19 cellular contexts compared by ENCODE assay signal in genomic region chr3:13705051-13705450, GRCh38.
"Had no signal": no experiment of that assay in that cellular context is flagged by ENCODE, and none has a peak within 500 bp of the region (broad histone marks: within the 10 kb centered on the region; RNA-seq: fewer than 3 reads in every experiment).

No MANE protein-coding gene starts in this region.

- H3K27me3 ChIP-seq: colonic mucosa, upper lobe of left lung had no signal

- H3K4me3 ChIP-seq: colonic mucosa, heart left ventricle, skin epidermis, upper lobe of left lung had no signal

- H3K4me1 Mint-ChIP-seq: activated CD4-positive, alpha-beta T cell treated with anti-CD3 and anti-CD28 coated beads for 36 hours; brain; T-cell had no signal

- H3K4me1 ChIP-seq: colonic mucosa, heart left ventricle, upper lobe of left lung had no signal

- H3K9me3 ChIP-seq: colonic mucosa had no signal

- H3K27ac Mint-ChIP-seq: activated CD4-positive, alpha-beta T cell treated with anti-CD3 and anti-CD28 coated beads for 36 hours; brain; nephron progenitor cell; progenitor cell of endocrine pancreas; stimulated activated naive CD8-positive, alpha-beta T cell treated with anti-CD3 and anti-CD28 coated beads, Interleukin-15, Interleukin-2, amounts not matched to agents 100 ng/mL and 50 ng/mL, for 24 hours; T-cell; WTC11 had no signal

- ATAC-seq: activated CD4-positive, alpha-beta T cell treated with anti-CD3 and anti-CD28 coated beads for 36 hours; heart left ventricle; left lobe of liver; T-cell; WTC11 had no signal

- H3K36me3 Mint-ChIP-seq: brain had no signal

- H3K36me3 ChIP-seq: colonic mucosa, heart left ventricle, upper lobe of left lung had no signal

- DNase-seq: activated CD4-positive, alpha-beta T cell treated with anti-CD3 and anti-CD28 coated beads for 36 hours; activated CD4-positive, alpha-beta T cell treated with anti-CD3 and anti-CD28 coated beads, Interleukin-2, amount 50 U/mL, for 48 hours; activated T-cell treated with anti-CD3 and anti-CD28 coated beads, Interleukin-2, amount 50 U/mL, for 48 hours; central memory CD4-positive, alpha-beta T cell; colonic mucosa; mammary epithelial cell; nephron progenitor cell; occipital lobe; stimulated activated CD4-positive, alpha-beta T cell treated with anti-CD3 and anti-CD28 coated beads, Interleukin-15, amount 100 ng/mL, for 24 hours; stimulated activated CD4-positive, alpha-beta T cell treated with anti-CD3 and anti-CD28 coated beads, Interleukin-2, amount 100 ng/mL, for 48 hours had no signal

- H3K4me3 Mint-ChIP-seq: activated CD4-positive, alpha-beta T cell treated with anti-CD3 and anti-CD28 coated beads for 36 hours; brain; nephron progenitor cell; stimulated activated naive CD8-positive, alpha-beta T cell treated with anti-CD3 and anti-CD28 coated beads, Interleukin-15, Interleukin-2, amounts not matched to agents 100 ng/mL and 50 ng/mL, for 24 hours; T-cell; WTC11 had no signal

- H3K27ac ChIP-seq: colonic mucosa, heart left ventricle, skin epidermis, upper lobe of left lung had no signal
